Comparison of ENCODE assay signal across 1 cellular context in the genomic region with DNA sequence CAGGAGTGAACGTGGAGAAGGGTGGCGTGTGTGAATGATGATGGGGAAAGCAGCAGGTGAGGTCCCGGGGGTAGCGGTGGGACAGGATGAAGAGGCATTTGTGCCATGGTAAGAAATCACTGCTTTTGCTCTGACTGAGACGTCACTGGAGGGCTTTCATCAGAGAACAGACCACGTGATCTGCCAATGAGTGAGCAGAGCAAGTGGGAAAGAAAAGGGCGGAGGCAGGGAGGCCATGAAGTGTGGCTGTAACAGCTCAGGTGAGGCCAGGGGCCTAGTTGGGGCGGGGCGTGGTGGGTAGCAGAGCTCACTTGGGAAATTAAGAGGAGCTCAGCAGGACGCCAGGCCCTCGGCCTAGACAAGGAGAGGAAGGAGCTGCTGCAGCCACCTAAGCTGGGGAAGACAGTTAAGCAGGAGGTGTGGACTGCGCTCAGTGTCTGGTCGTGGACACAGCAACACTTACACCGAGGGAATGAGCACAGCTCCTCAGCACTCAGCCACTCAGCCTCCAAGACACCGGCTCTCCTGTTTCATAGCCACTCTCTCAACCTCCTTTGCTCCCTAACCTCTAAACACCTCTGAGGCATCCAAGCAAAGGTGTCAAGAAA.
TF ChIP-seq lines count a peak whose summit lies in the region.

No MANE protein-coding gene starts in this region.

TF ChIP-seq in H1, 55 proteins besides CTCF, POLR2A, EP300 and RAD21:
- no peak for TF ChIP-seq CTBP2 (IDR thresholded peaks at IDR 0.05; ENCODE audit: borderline replicate concordance, insufficient read depth, insufficient read length, low read length)
- no peak for TF ChIP-seq GTF2F1 (IDR thresholded peaks at IDR 0.05; ENCODE audit: borderline replicate concordance, low read depth, low read length)
- TF ChIP-seq JUND (IDR thresholded peaks at IDR 0.05; ENCODE audit: low read length): no peak
- no peak for TF ChIP-seq TCF12 (IDR thresholded peaks at IDR 0.05; ENCODE audit: low read depth, low read length)
- no peak for TF ChIP-seq SP1 (IDR thresholded peaks at IDR 0.05; ENCODE audit: low read depth, low read length)
- TF ChIP-seq, protein P1, sequence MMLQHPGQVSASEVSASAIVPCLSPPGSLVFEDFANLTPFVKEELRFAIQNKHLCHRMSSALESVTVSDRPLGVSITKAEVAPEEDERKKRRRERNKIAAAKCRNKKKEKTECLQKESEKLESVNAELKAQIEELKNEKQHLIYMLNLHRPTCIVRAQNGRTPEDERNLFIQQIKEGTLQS (IDR thresholded peaks at IDR 0.05; ENCODE audit: insufficient read depth, low read depth, low read length): no peak
- TF ChIP-seq CEBPB (IDR thresholded peaks at IDR 0.05; ENCODE audit: low read depth, low read length): no peak
- TF ChIP-seq FOSL1 (IDR thresholded peaks at IDR 0.05; ENCODE audit: insufficient read depth, low read depth, low read length): no peak
- no peak for TF ChIP-seq KDM5A (IDR thresholded peaks at IDR 0.05; ENCODE audit: low read length)
- TF ChIP-seq EZH2 (IDR thresholded peaks at IDR 0.05; ENCODE audit: low read depth, low read length, severe bottlenecking): no peak
- TF ChIP-seq RFX5 (IDR thresholded peaks at IDR 0.05; ENCODE audit: borderline replicate concordance, low read depth, low read length): no peak
- TF ChIP-seq, protein P2, sequence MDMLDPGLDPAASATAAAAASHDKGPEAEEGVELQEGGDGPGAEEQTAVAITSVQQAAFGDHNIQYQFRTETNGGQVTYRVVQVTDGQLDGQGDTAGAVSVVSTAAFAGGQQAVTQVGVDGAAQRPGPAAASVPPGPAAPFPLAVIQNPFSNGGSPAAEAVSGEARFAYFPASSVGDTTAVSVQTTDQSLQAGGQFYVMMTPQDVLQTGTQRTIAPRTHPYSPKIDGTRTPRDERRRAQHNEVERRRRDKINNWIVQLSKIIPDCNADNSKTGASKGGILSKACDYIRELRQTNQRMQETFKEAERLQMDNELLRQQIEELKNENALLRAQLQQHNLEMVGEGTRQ (IDR thresholded peaks at IDR 0.05; ENCODE audit: low read length): no peak
- TF ChIP-seq CHD1 (IDR thresholded peaks at IDR 0.05; ENCODE audit: low read depth, low read length): no peak
- TF ChIP-seq POLR2AphosphoS5 (IDR thresholded peaks at IDR 0.05; ENCODE audit: low read depth, low read length): no peak
- TF ChIP-seq, protein P3, sequence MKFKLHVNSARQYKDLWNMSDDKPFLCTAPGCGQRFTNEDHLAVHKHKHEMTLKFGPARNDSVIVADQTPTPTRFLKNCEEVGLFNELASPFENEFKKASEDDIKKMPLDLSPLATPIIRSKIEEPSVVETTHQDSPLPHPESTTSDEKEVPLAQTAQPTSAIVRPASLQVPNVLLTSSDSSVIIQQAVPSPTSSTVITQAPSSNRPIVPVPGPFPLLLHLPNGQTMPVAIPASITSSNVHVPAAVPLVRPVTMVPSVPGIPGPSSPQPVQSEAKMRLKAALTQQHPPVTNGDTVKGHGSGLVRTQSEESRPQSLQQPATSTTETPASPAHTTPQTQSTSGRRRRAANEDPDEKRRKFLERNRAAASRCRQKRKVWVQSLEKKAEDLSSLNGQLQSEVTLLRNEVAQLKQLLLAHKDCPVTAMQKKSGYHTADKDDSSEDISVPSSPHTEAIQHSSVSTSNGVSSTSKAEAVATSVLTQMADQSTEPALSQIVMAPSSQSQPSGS (IDR thresholded peaks at IDR 0.05; ENCODE audit: low read length): no peak
- no peak for TF ChIP-seq CBX5 (IDR thresholded peaks at IDR 0.05; ENCODE audit: low read depth, low read length)
- no peak for TF ChIP-seq MAFK (IDR thresholded peaks at IDR 0.05; ENCODE audit: low read depth, low read length)
- TF ChIP-seq SUZ12 (IDR thresholded peaks at IDR 0.05; ENCODE audit: low read length): no peak
